Comparison of ENCODE assay signal across 25 cellular contexts in genomic region chr15:35854398-35854797, GRCh38.
"Had no signal": no experiment of that assay in that cellular context is flagged by ENCODE, and none has a peak within 500 bp of the region (broad histone marks: within the 10 kb centered on the region; RNA-seq: fewer than 3 reads in every experiment).

No MANE protein-coding gene starts in this region.

- ATAC-seq: activated CD4-positive, alpha-beta T cell treated with anti-CD3 and anti-CD28 coated beads for 36 hours; activated CD8-positive, alpha-beta T cell treated with anti-CD3 and anti-CD28 coated beads, Interleukin-2, amount 10 ng/mL, durations not matched to agents 7 days and 5 days had no signal

- H3K36me3 ChIP-seq: Peyer's patch, SJCRH30, WERI-Rb-1 had no signal

- H3K9me3 Mint-ChIP-seq: activated naive CD4-positive, alpha-beta T cell treated with anti-CD3 and anti-CD28 coated beads, Interleukin-2, amount 50 U/mL, for 24 hours; activated T-helper 1 cell treated with anti-CD3 and anti-CD28 coated beads, Interleukin-12 subunit alpha, Interleukin-12 subunit beta, Interleukin-2, Interleukin-4 antibody, amounts not matched to agents 30 ng/mL and 10 ng/mL and 1 ng/mL, durations not matched to agents 14 hours and 24 hours and 36 hours had no signal

- H3K4me1 ChIP-seq: Peyer's patch, SJCRH30 had no signal

- H3K4me1 Mint-ChIP-seq: activated CD4-positive, alpha-beta T cell treated with anti-CD3 and anti-CD28 coated beads for 36 hours; activated naive CD4-positive, alpha-beta T cell treated with anti-CD3 and anti-CD28 coated beads, Interleukin-2, amount 50 U/mL, for 24 hours had no signal

- H3K9me2 ChIP-seq: SK-N-SH had no signal

- H3K27me3 Mint-ChIP-seq: activated CD4-positive, alpha-beta T cell treated with anti-CD3 and anti-CD28 coated beads for 36 hours had no signal

- H3K4me3 Mint-ChIP-seq: activated CD4-positive, alpha-beta T cell treated with anti-CD3 and anti-CD28 coated beads for 36 hours; activated CD8-positive, alpha-beta T cell treated with anti-CD3 and anti-CD28 coated beads, Interleukin-2, amount 10 ng/mL, durations not matched to agents 7 days and 5 days; activated naive CD4-positive, alpha-beta T cell treated with anti-CD3 and anti-CD28 coated beads, Interleukin-2, amount 50 U/mL, for 24 hours; activated T-helper 1 cell treated with anti-CD3 and anti-CD28 coated beads, Interleukin-12 subunit alpha, Interleukin-12 subunit beta, Interleukin-2, Interleukin-4 antibody, amounts not matched to agents 30 ng/mL and 10 ng/mL and 1 ng/mL, durations not matched to agents 14 hours and 24 hours and 36 hours had no signal

- H3K4me2 ChIP-seq: KMS-11, SK-N-SH had no signal

- H3K36me3 Mint-ChIP-seq: activated naive CD4-positive, alpha-beta T cell treated with anti-CD3 and anti-CD28 coated beads, Interleukin-2, amount 50 U/mL, for 24 hours had no signal

- H3K27ac Mint-ChIP-seq: activated CD4-positive, alpha-beta T cell treated with anti-CD3 and anti-CD28 coated beads for 36 hours; activated CD8-positive, alpha-beta T cell treated with anti-CD3 and anti-CD28 coated beads, Interleukin-2, amount 10 ng/mL, durations not matched to agents 7 days and 5 days; activated naive CD4-positive, alpha-beta T cell treated with anti-CD3 and anti-CD28 coated beads, Interleukin-2, amount 50 U/mL, for 24 hours; activated T-helper 1 cell treated with anti-CD3 and anti-CD28 coated beads, Interleukin-12 subunit alpha, Interleukin-12 subunit beta, Interleukin-2, Interleukin-4 antibody, amounts not matched to agents 30 ng/mL and 10 ng/mL and 1 ng/mL, durations not matched to agents 14 hours and 24 hours and 36 hours had no signal

- DNase-seq: activated CD4-positive, alpha-beta T cell treated with anti-CD3 and anti-CD28 coated beads for 36 hours; activated CD8-positive, alpha-beta memory T cell treated with anti-CD3 and anti-CD28 coated beads, Interleukin-2, amount 50 U/mL, for 48 hours; activated CD8-positive, alpha-beta T cell treated with anti-CD3 and anti-CD28 coated beads, Interleukin-2, amount 10 ng/mL, durations not matched to agents 7 days and 5 days; activated effector memory CD4-positive, alpha-beta T cell treated with Interleukin-2 at 50 U/mL for 16 hours; activated naive CD4-positive, alpha-beta T cell; activated T-cell treated with anti-CD3 and anti-CD28 coated beads, Interleukin-2, amount 50 U/mL, for 1 hour; aorta; NCI-H1092; NCI-H1694; NCI-H2029; NCI-H345; NCI-H510A; NCI-H526 treated with DMSO at 0.1 percent for 48 hours; NK-92 treated with Interleukin-12 subunit alpha and Interleukin-12 subunit beta, amount 100 ng/mL, for 24 hours; OCI-M1; Peyer's patch; Right ventricle myocardium superior; SJCRH30; SK-N-SH; T-helper 1 cell; WERI-Rb-1 had no signal

- H3K9ac ChIP-seq: KMS-11, SK-N-SH had no signal

- H3K4me3 ChIP-seq: Peyer's patch, SJCRH30 had no signal

- H3K27me3 ChIP-seq: Peyer's patch, SJCRH30 had no signal

- H3K9me3 ChIP-seq: Peyer's patch, SJCRH30, SK-N-SH had no signal

- H3K27ac ChIP-seq: KMS-11, Peyer's patch, RWPE1, SJCRH30, WERI-Rb-1 had no signal
